In the genomic region with DNA sequence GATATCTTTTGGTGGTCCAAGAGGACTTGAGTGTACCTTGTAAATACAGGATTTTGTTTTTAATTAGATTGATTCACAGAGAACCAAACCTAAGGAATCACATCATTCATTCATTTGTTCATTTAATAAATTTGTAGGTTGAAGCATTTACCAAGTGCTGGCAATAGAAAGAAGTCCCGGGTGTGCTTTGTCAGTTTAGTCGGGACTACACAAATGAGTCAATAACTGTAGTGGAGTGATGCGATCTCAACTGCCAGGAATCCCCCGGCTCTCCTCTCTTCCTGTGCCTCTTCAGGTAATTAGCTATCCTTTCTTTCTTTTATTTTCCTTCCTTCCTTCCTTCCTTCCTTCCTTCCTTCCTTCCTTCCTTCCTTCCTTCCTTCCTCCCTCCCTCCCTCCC, we compare ENCODE assay signal across 15 cellular contexts. TPM values are rescaled to one million over a fixed set of nuclear protein-coding genes. Genes with fewer than 3 reads are reported as not detected.
DNase-seq lines count a peak whose midpoint lies in the region; ATAC-seq and TF ChIP-seq lines count a peak whose summit lies in the region.
"Had no signal": no experiment of that assay in that cellular context is flagged by ENCODE, and none has a peak within 500 bp of the region (broad histone marks: within the 10 kb centered on the region; RNA-seq: fewer than 3 reads in every experiment).

No MANE protein-coding gene starts in this region.

- H3K4me3 Mint-ChIP-seq in activated T-cell treated with anti-CD3 and anti-CD28 coated beads, Interleukin-2, amount 50 U/mL, for 72 hours, result peak overlapping the region in 1 of 2 donors; percentile 27
- no peak overlapping the region for H3K4me3 Mint-ChIP-seq in activated T-cell treated with anti-CD3 and anti-CD28 coated beads, Interleukin-2, amount 50 U/mL, for 4 hours
- no peak overlapping the region for H3K4me3 Mint-ChIP-seq in activated T-helper 2 cell treated with anti-CD3 and anti-CD28 coated beads, Interferon-gamma antibody, Interleukin-2, Interleukin-4, amounts not matched to agents 10 μg/mL and 5 μg/mL and 100 μg/mL, durations not matched to agents 14 hours and 24 hours and 36 hours (ENCODE audit: low read depth)

- no peaks in the 10 kb centered on the region for H3K79me1 ChIP-seq in neuronal stem cell (ENCODE audit: low read depth, low read length)

- H3K4ac ChIP-seq in neuronal stem cell (ENCODE audit: low read length), result no peak overlapping the region

- no peak overlapping the region for H4K8ac ChIP-seq in neuronal stem cell (ENCODE audit: low read depth, low read length)

- H3K9me3 ChIP-seq in RWPE2 (ENCODE audit: severe bottlenecking), result no peaks in the 10 kb centered on the region
- H3K9me3 ChIP-seq in neuronal stem cell (replicated peaks in 1 of 2; ENCODE audit: control insufficient read depth in 2 of 2, insufficient read depth in 1 of 2, low read depth in 1 of 2, low read length in 2 of 2), result peaks cover 0 to 3% of the 10 kb centered on the region in 2 donors

- H3K4me2 ChIP-seq in neuronal stem cell (ENCODE audit: insufficient read depth, low read length, poor library complexity, severe bottlenecking), result no peak overlapping the region

- no peak overlapping the region for H2BK15ac ChIP-seq in neuronal stem cell (ENCODE audit: low read length)

- TF ChIP-seq CTCF in RWPE2 (IDR thresholded peaks at IDR 0.05; ENCODE audit: poor library complexity, severe bottlenecking) (no peak), lower leg skin (IDR thresholded peaks at IDR 0.05) (no peak)

- H3K9me3 Mint-ChIP-seq in activated T-cell treated with anti-CD3 and anti-CD28 coated beads, Interleukin-2, amount 50 U/mL, for 72 hours, result peaks cover 0 to 2% of the 10 kb centered on the region in 2 donors
- no peaks in the 10 kb centered on the region for H3K9me3 Mint-ChIP-seq in activated T-cell treated with anti-CD3 and anti-CD28 coated beads, Interleukin-2, amount 50 U/mL, for 4 hours
- H3K9me3 Mint-ChIP-seq in activated T-helper 2 cell treated with anti-CD3 and anti-CD28 coated beads, Interferon-gamma antibody, Interleukin-2, Interleukin-4, amounts not matched to agents 10 μg/mL and 5 μg/mL and 100 μg/mL, durations not matched to agents 14 hours and 24 hours and 36 hours, result peaks cover 14% of the 10 kb centered on the region

- peak overlapping the region; percentile 72 for H3K27ac Mint-ChIP-seq in activated T-cell treated with anti-CD3 and anti-CD28 coated beads, Interleukin-2, amount 50 U/mL, for 72 hours
- peak overlapping the region; percentile 40 for H3K27ac Mint-ChIP-seq in activated T-helper 2 cell treated with anti-CD3 and anti-CD28 coated beads, Interferon-gamma antibody, Interleukin-2, Interleukin-4, amounts not matched to agents 10 μg/mL and 5 μg/mL and 100 μg/mL, durations not matched to agents 14 hours and 24 hours and 36 hours
- H3K27ac Mint-ChIP-seq: GM23338 had no signal

- no peak overlapping the region for H2BK5ac ChIP-seq in neuronal stem cell (ENCODE audit: low read length)

- no peaks in the 10 kb centered on the region for H3K36me3 ChIP-seq in RWPE2 (ENCODE audit: low read depth)
- peaks cover 0 to 4% of the 10 kb centered on the region in 2 donors for H3K36me3 ChIP-seq in neuronal stem cell (replicated peaks in 1 of 2; ENCODE audit: control insufficient read depth in 2 of 2, insufficient read depth in 2 of 2, low read length in 2 of 2)

- H3K27me3 ChIP-seq in RWPE2 (ENCODE audit: insufficient read depth, poor library complexity, severe bottlenecking) (no peaks in the 10 kb centered on the region), neuronal stem cell (ENCODE audit: control insufficient read depth in 3 of 3, insufficient read depth in 3 of 3, low read depth in 1 of 3, low read length in 3 of 3) (no peaks in the 10 kb centered on the region)

- no peak overlapping the region for H4K91ac ChIP-seq in neuronal stem cell (ENCODE audit: low read depth, low read length, poor library complexity)

- 63 to 67% methylated on average over 4 of the region's 4 CpGs for WGBS in lower leg skin, 2 donors
- no CpG with 5 or more reads among the region's 4 CpGs for WGBS in neuronal stem cell (ENCODE audit: extremely low coverage in 2 of 2, insufficient read length in 2 of 2, insufficient replicate concordance in 1 of 2), 2 donors

- peak in 1 of 2 donors; percentile 27 for DNase-seq in activated T-cell treated with anti-CD3 and anti-CD28 coated beads, Interleukin-2, amount 50 U/mL, for 72 hours
- DNase-seq in activated T-cell treated with anti-CD3 and anti-CD28 coated beads, Interleukin-2, amount 50 U/mL, for 4 hours, result no peak
- DNase-seq in RWPE2 (ENCODE audit: low spot score) (no peak), cerebellar nuclear complex (lab: John Stamatoyannopoulos, UW) (no peak), COLO668 (lab: John Stamatoyannopoulos, UW; ENCODE audit: unreplicated experiment) (no peak), lower leg skin (ENCODE audit: low spot score in 2 of 2) (no peak), neuronal stem cell (ENCODE audit: low spot score) (no peak)
- DNase-seq in activated T-helper 2 cell treated with anti-CD3 and anti-CD28 coated beads, Interferon-gamma antibody, Interleukin-2, Interleukin-4, amounts not matched to agents 10 μg/mL and 5 μg/mL and 100 μg/mL, durations not matched to agents 14 hours and 24 hours and 36 hours (ENCODE audit: low spot score), result no peak
- DNase-seq: Caco-2, NCI-H1105, NCI-H187, NCI-H446, NCI-H748 treated with DMSO at 0.1 percent for 48 hours, PC-9 had no signal

- peaks cover 14% of the 10 kb centered on the region for H3K27me3 Mint-ChIP-seq in activated T-cell treated with anti-CD3 and anti-CD28 coated beads, Interleukin-2, amount 50 U/mL, for 72 hours (ENCODE audit: low read depth)
- H3K27me3 Mint-ChIP-seq in activated T-cell treated with anti-CD3 and anti-CD28 coated beads, Interleukin-2, amount 50 U/mL, for 4 hours (ENCODE audit: low read depth), result peaks cover 18% of the 10 kb centered on the region
- H3K27me3 Mint-ChIP-seq in activated T-helper 2 cell treated with anti-CD3 and anti-CD28 coated beads, Interferon-gamma antibody, Interleukin-2, Interleukin-4, amounts not matched to agents 10 μg/mL and 5 μg/mL and 100 μg/mL, durations not matched to agents 14 hours and 24 hours and 36 hours (ENCODE audit: low read depth), result peaks cover 3% of the 10 kb centered on the region

- H2AFZ ChIP-seq in neuronal stem cell (ENCODE audit: low read length), result no peak overlapping the region

- no peak for TF ChIP-seq POLR2A in lower leg skin (IDR thresholded peaks at IDR 0.05)

- H2AK5ac ChIP-seq in neuronal stem cell (ENCODE audit: low read depth, low read length), result no peak overlapping the region

- H3K4me1 Mint-ChIP-seq in activated T-cell treated with anti-CD3 and anti-CD28 coated beads, Interleukin-2, amount 50 U/mL, for 72 hours (ENCODE audit: low read depth), result peaks cover 30% of the 10 kb centered on the region
- peaks cover 23% of the 10 kb centered on the region for H3K4me1 Mint-ChIP-seq in activated T-cell treated with anti-CD3 and anti-CD28 coated beads, Interleukin-2, amount 50 U/mL, for 4 hours (ENCODE audit: low read depth)
- peaks cover 21% of the 10 kb centered on the region for H3K4me1 Mint-ChIP-seq in activated T-helper 2 cell treated with anti-CD3 and anti-CD28 coated beads, Interferon-gamma antibody, Interleukin-2, Interleukin-4, amounts not matched to agents 10 μg/mL and 5 μg/mL and 100 μg/mL, durations not matched to agents 14 hours and 24 hours and 36 hours (ENCODE audit: low read depth)

- H3K36me3 Mint-ChIP-seq in activated T-cell treated with anti-CD3 and anti-CD28 coated beads, Interleukin-2, amount 50 U/mL, for 72 hours (ENCODE audit: insufficient read depth in 2 of 2), result peaks cover 0 to 2% of the 10 kb centered on the region in 2 donors
- no peaks in the 10 kb centered on the region for H3K36me3 Mint-ChIP-seq in activated T-cell treated with anti-CD3 and anti-CD28 coated beads, Interleukin-2, amount 50 U/mL, for 4 hours (ENCODE audit: insufficient read depth)
- no peaks in the 10 kb centered on the region for H3K36me3 Mint-ChIP-seq in activated T-helper 2 cell treated with anti-CD3 and anti-CD28 coated beads, Interferon-gamma antibody, Interleukin-2, Interleukin-4, amounts not matched to agents 10 μg/mL and 5 μg/mL and 100 μg/mL, durations not matched to agents 14 hours and 24 hours and 36 hours (ENCODE audit: low read depth)

- no peak for ATAC-seq in activated T-cell treated with anti-CD3 and anti-CD28 coated beads, Interleukin-2, amount 50 U/mL, for 72 hours (replicated peaks in 1 of 2)
- ATAC-seq in activated T-cell treated with anti-CD3 and anti-CD28 coated beads, Interleukin-2, amount 50 U/mL, for 4 hours, result no peak
- no peak for ATAC-seq in RWPE2 (ENCODE audit: low read depth)
- ATAC-seq: GM23338 had no signal

- H3K4me3 ChIP-seq in RWPE2 (ENCODE audit: severe bottlenecking), result no peak overlapping the region
- H3K4me3 ChIP-seq in lower leg skin (ENCODE audit: low read depth, poor library complexity, severe bottlenecking), result no peak overlapping the region
- H3K4me3 ChIP-seq in neuronal stem cell (ENCODE audit: low read length in 2 of 2), result no peak overlapping the region

- H2BK120ac ChIP-seq in neuronal stem cell (ENCODE audit: low read depth, low read length), result no peak overlapping the region

- H3K18ac ChIP-seq in neuronal stem cell (ENCODE audit: low read length), result no peak overlapping the region

- H3K27ac ChIP-seq in RWPE2 (ENCODE audit: poor library complexity, severe bottlenecking) (peak overlapping the region; percentile 7), neuronal stem cell (replicated peaks; ENCODE audit: low read length) (no peak overlapping the region)
- H3K27ac ChIP-seq: PC-9 had no signal

- no peak overlapping the region for H3K9ac ChIP-seq in neuronal stem cell (ENCODE audit: low read depth, low read length, poor library complexity)

- H3K4me1 ChIP-seq in RWPE2 (ENCODE audit: insufficient read depth, poor library complexity, severe bottlenecking) (peaks cover 8% of the 10 kb centered on the region), neuronal stem cell (ENCODE audit: control insufficient read depth in 2 of 2, insufficient read depth in 1 of 2, low read depth in 1 of 2, low read length in 2 of 2) (peaks cover 0 to 2% of the 10 kb centered on the region in 2 donors)
- H3K4me1 ChIP-seq: Caco-2 had no signal

- H2BK12ac ChIP-seq in neuronal stem cell (ENCODE audit: low read length), result no peak overlapping the region

- no peak overlapping the region for H3K14ac ChIP-seq in neuronal stem cell (ENCODE audit: low read length)

- intact Hi-C loops in activated T-helper 2 cell treated with anti-CD3 and anti-CD28 coated beads, Interferon-gamma antibody, Interleukin-2, Interleukin-4, amounts not matched to agents 10 μg/mL and 5 μg/mL and 100 μg/mL, durations not matched to agents 14 hours and 24 hours and 36 hours (cut with micrococcal nuclease), result no loop called here
- intact Hi-C loops in lower leg skin (cut with DNase I; ENCODE audit: low total_unique reads), result no loop called here

- H3K23ac ChIP-seq in neuronal stem cell (ENCODE audit: low read depth, low read length, poor library complexity), result no peak overlapping the region

RNA-seq across cellular contexts. Expression of gene WWOX, which starts 1.4 kb away (rescaled TPM):
- 10 to 100 TPM; 21.2 to 21.5 TPM for total RNA-seq in activated T-cell treated with anti-CD3 and anti-CD28 coated beads, Interleukin-2, amount 50 U/mL, for 72 hours
- 10 to 100 TPM; 13.9 to 19.1 (median 18.9) TPM for total RNA-seq in activated T-cell treated with anti-CD3 and anti-CD28 coated beads, Interleukin-2, amount 50 U/mL, for 4 hours
- total RNA-seq in activated T-helper 2 cell treated with anti-CD3 and anti-CD28 coated beads, Interferon-gamma antibody, Interleukin-2, Interleukin-4, amounts not matched to agents 10 μg/mL and 5 μg/mL and 100 μg/mL, durations not matched to agents 14 hours and 24 hours and 36 hours, result 15.7 and 19.0 TPM in 2 replicates
- 10 to 100 TPM; 21.0 to 82.7 (median 36.1) TPM for total RNA-seq in lower leg skin
- polyA plus RNA-seq in neuronal stem cell (2013, experiment 1 of 2), result 29.3 TPM
- 28.6 TPM for polyA plus RNA-seq in neuronal stem cell (2013, experiment 2 of 2)
